ENCODE assay signal across 10 cellular contexts in genomic region chr16:31113420-31114124, GRCh38. TPM values are rescaled to one million over a fixed set of nuclear protein-coding genes. Genes with fewer than 3 reads are reported as not detected.
A peak's percentile ranks its signal among the peaks of the same experiment; 100 is the strongest.
DNase-seq lines count a peak whose midpoint lies in the region; ATAC-seq, FAIRE-seq and TF ChIP-seq lines count a peak whose summit lies in the region.
"Had no signal": no experiment of that assay in that cellular context is flagged by ENCODE, and none has a peak within 500 bp of the region (broad histone marks: within the 10 kb centered on the region; RNA-seq: fewer than 3 reads in every experiment).

No MANE protein-coding gene starts in this region.

- DNase-seq in HT-29 (ENCODE audit: low spot score) (peak; percentile 26), GM12878 (ENCODE audit: low read depth, low spot score) (no peak), HuH-7.5 (ENCODE audit: low spot score) (no peak), NCI-H187 treated with DMSO at 0.1 percent for 48 hours (lab: John Stamatoyannopoulos, UW) (no peak)
- DNase-seq: SJCRH30 had no signal

- peaks cover 52 to 89% (median 70%) of the 10 kb centered on the region in 10 experiments for H3K4me1 ChIP-seq in BLaER1 treated with 17β-estradiol and CSF1 and Interleukin-3, amounts not matched to agents 10 nM and 100 nM
- H3K4me1 ChIP-seq in GM12878 (ENCODE audit: control insufficient read depth, insufficient read depth, low read length) (peaks cover 9% of the 10 kb centered on the region), mucosa of rectum (ENCODE audit: control insufficient read depth in 2 of 2, insufficient read depth in 2 of 2, low read length in 2 of 2) (peaks cover 20 to 26% of the 10 kb centered on the region in 2 donors)

- no peaks in the 10 kb centered on the region for H3K9me3 ChIP-seq in BLaER1 treated with 17β-estradiol and CSF1 and Interleukin-3, amounts not matched to agents 10 nM and 100 nM (replicated peaks in 1 of 11)
- H3K9me3 ChIP-seq in GM12878 (replicated peaks; ENCODE audit: control insufficient read depth, insufficient read depth, low read length) (no peaks in the 10 kb centered on the region), mucosa of rectum (ENCODE audit: control insufficient read depth in 2 of 2, low read length in 2 of 2) (no peaks in the 10 kb centered on the region)
- H3K9me3 ChIP-seq: SJCRH30 had no signal

- TF ChIP-seq POLR2A in GM12878 (IDR thresholded peaks at IDR 0.05; ENCODE audit: low read depth, low read length), result no peak

- no peak for TF ChIP-seq EP300 in GM12878 (IDR thresholded peaks at IDR 0.05; ENCODE audit: borderline replicate concordance in 1 of 2, control insufficient read depth in 1 of 2, low read depth in 2 of 2, low read length in 2 of 2)

- H3K4me2 ChIP-seq in BLaER1 treated with 17β-estradiol and CSF1 and Interleukin-3, amounts not matched to agents 10 nM and 100 nM, result peak overlapping the region; percentile 64 to 96 (median 84)
- no peak overlapping the region for H3K4me2 ChIP-seq in GM12878 (ENCODE audit: control insufficient read depth, insufficient read depth)

- RAD21 ChIA-PET in GM12878 (lab: Charles Lee; ENCODE audit: unreplicated experiment), result no interaction called here

- TF ChIP-seq CTCF in GM12878 (IDR thresholded peaks at IDR 0.05 in 2 of 3, conservative IDR thresholded peaks at IDR 0.05 in 1 of 3; ENCODE audit: control insufficient read depth in 2 of 3, extremely low read depth in 1 of 3, insufficient read depth in 1 of 3, low read depth in 3 of 3, low read length in 3 of 3), result no peak

- ATAC-seq in GM12878 (peak; percentile 7; the same call in 2 of the 3 replicates), HG02938 (IDR thresholded peaks at IDR 0.05; ENCODE audit: unreplicated experiment) (no peak), GM18873 (IDR thresholded peaks at IDR 0.05; ENCODE audit: low FRiP score, unreplicated experiment) (no peak)

- intact Hi-C loops in GM12878 (cut with micrococcal nuclease; ENCODE audit: unreplicated experiment), result loop anchor here (10.0 kb wide), 1 partner anchor 761 kb away; the partner anchor contains the start of gene ZNF267

- no peak for FAIRE-seq in GM12878 (lab: Jason Lieb, UNC)

- POLR2A ChIA-PET in GM12878 (lab: Charles Lee), result interaction anchor here (0.5 to 0.6 kb wide), 2 partner anchors 43 to 67 kb away, joined by 3 to 5 read pairs; no protein-coding TSS in a partner anchor

- 50% methylated on average over 2 of the region's 2 CpGs for WGBS in GM12878 (ENCODE audit: insufficient coverage, insufficient replicate concordance, low lambda C conversion rate, missing lambda C conversion rate)

- no peak for TF ChIP-seq RAD21 in GM12878 (IDR thresholded peaks at IDR 0.05; ENCODE audit: insufficient read depth, low read depth, low read length)

- H3K36me3 ChIP-seq in BLaER1 treated with 17β-estradiol and CSF1 and Interleukin-3, amounts not matched to agents 10 nM and 100 nM, result peaks cover 35 to 41% (median 39%) of the 10 kb centered on the region in 11 experiments
- H3K36me3 ChIP-seq in GM12878 (ENCODE audit: control insufficient read depth in 2 of 2, insufficient read depth in 2 of 2, low read length in 1 of 2), result peaks cover 0 to 4% of the 10 kb centered on the region in 2 experiments; a peak in 3 of 4 replicates
- peaks cover 23 to 30% of the 10 kb centered on the region in 2 donors for H3K36me3 ChIP-seq in mucosa of rectum (ENCODE audit: control insufficient read depth in 2 of 2, insufficient read depth in 2 of 2, low read length in 2 of 2)

- SMC1A ChIA-PET in GM12878 (lab: Charles Lee; ENCODE audit: uncharacterized antibody, unreplicated experiment), result interaction anchor here (1.1 kb wide), 1 partner anchor 28 kb away, joined by 5 read pairs; no protein-coding TSS in a partner anchor

- CTCF ChIA-PET in GM12878 (lab: Yijun Ruan, JAX), result interaction anchor here (0.7 to 1.6 kb wide), 2 partner anchors 29 to 39 kb away, joined by 3 to 7 read pairs; partner anchors contain the start of genes ZNF646 and ZNF668

- no TSS peak for BruUV-seq in GM12878 (replicated peaks; lab: Mats Ljungman, UMichigan)

- H3K4me3 ChIP-seq in BLaER1 treated with 17β-estradiol and CSF1 and Interleukin-3, amounts not matched to agents 10 nM and 100 nM, result peak overlapping the region in 7 of 10 experiments; percentile 11 to 54 (median 31); a peak in 7 of 20 replicates
- H3K4me3 ChIP-seq in GM12878 (no peak overlapping the region), mucosa of rectum (ENCODE audit: low read length in 2 of 2) (peak overlapping the region in 1 of 2 donors; percentile 41)
- H3K4me3 ChIP-seq: SJCRH30 had no signal

- peaks cover 16% of the 10 kb centered on the region for H3K79me2 ChIP-seq in GM12878 (ENCODE audit: control insufficient read depth, insufficient read depth, low read length)

- peaks cover 0 to 7% (median 0%) of the 10 kb centered on the region in 11 experiments; a peak in 8 of 22 replicates for H4K20me1 ChIP-seq in BLaER1 treated with 17β-estradiol and CSF1 and Interleukin-3, amounts not matched to agents 10 nM and 100 nM
- H4K20me1 ChIP-seq in GM12878 (ENCODE audit: control insufficient read depth, insufficient read depth), result no peaks in the 10 kb centered on the region

- no peaks in the 10 kb centered on the region for H3K27me3 ChIP-seq in BLaER1 treated with 17β-estradiol and CSF1 and Interleukin-3, amounts not matched to agents 10 nM and 100 nM
- H3K27me3 ChIP-seq in GM12878 (replicated peaks in 1 of 2; ENCODE audit: control insufficient read depth in 2 of 2, insufficient read depth in 2 of 2, low read length in 1 of 2) (no peaks in the 10 kb centered on the region), mucosa of rectum (ENCODE audit: control insufficient read depth in 2 of 2, insufficient read depth in 2 of 2, low read length in 2 of 2) (no peaks in the 10 kb centered on the region)
- H3K27me3 ChIP-seq: SJCRH30 had no signal

- peak overlapping the region; percentile 43 to 80 (median 71); a peak in 21 of 22 replicates for H3K9ac ChIP-seq in BLaER1 treated with 17β-estradiol and CSF1 and Interleukin-3, amounts not matched to agents 10 nM and 100 nM
- no peak overlapping the region for H3K9ac ChIP-seq in GM12878 (ENCODE audit: control insufficient read depth, insufficient read depth, low read length)
- H3K9ac ChIP-seq in mucosa of rectum (ENCODE audit: low read depth in 1 of 2, low read length in 2 of 2), result no peak overlapping the region

- no peak overlapping the region for H2AFZ ChIP-seq in GM12878 (ENCODE audit: control insufficient read depth, low read depth, low read length)

- peak overlapping the region; percentile 46 to 92 (median 86) for H3K27ac ChIP-seq in BLaER1 treated with 17β-estradiol and CSF1 and Interleukin-3, amounts not matched to agents 10 nM and 100 nM
- no peak overlapping the region for H3K27ac ChIP-seq in GM12878 (ENCODE audit: control insufficient read depth, insufficient read depth)
- H3K27ac ChIP-seq in mucosa of rectum (ENCODE audit: low read depth in 2 of 2, low read length in 2 of 2), result peak overlapping the region; percentile 64 to 68
- H3K27ac ChIP-seq: SJCRH30 had no signal

- in situ Hi-C loops in GM12878 (cut with MboI), result loop anchor here (10.0 kb wide), 1 partner anchor 761 kb away; the partner anchor contains the start of gene ZNF267

RNA-seq across cellular contexts. Expression of gene KAT8, which starts 3.9 kb away (rescaled TPM):
- 50.1 and 55.7 TPM in 2 replicates for total RNA-seq in HT-29 (2014; rRNA removed; shearing (Covaris generic))
- total RNA-seq in GM12878 (2013; cell fraction: nucleolus; rRNA removed), result 60.4 and 65.7 TPM in 2 replicates
- 46.9 and 50.4 TPM in 2 replicates for total RNA-seq in GM12878 (2014; rRNA removed)
- total RNA-seq in GM12878 (2014; rRNA removed; fragmentation: Illumina TruSeq; extraction: Trizol), result 37.5 and 39.0 TPM in 2 replicates
- total RNA-seq in GM12878 (2021), result 44.3 and 46.5 TPM in 2 replicates
- 15.0 TPM for polyA plus RNA-seq in GM12878 (2011; ENCODE audit: low read depth)
- 41.8 and 45.9 TPM in 2 replicates for polyA plus RNA-seq in GM12878 (2011; rRNA removed)
- polyA plus RNA-seq in GM12878 (2011; cell fraction: cytosol; rRNA removed), result 39.7 and 49.2 TPM in 2 replicates
- polyA plus RNA-seq in GM12878 (2011; cell fraction: nucleus; rRNA removed), result 51.8 and 54.2 TPM in 2 replicates
- polyA plus RNA-seq in GM12878 (2012), result 25.7 and 28.4 TPM in 2 replicates
- 36.0 and 40.3 TPM in 2 replicates for polyA plus RNA-seq in GM12878 (2014; fragmentation: Illumina TruSeq; extraction: Trizol)
- 10 to 100 TPM in 1 of 2 experiments, 1 to 10 TPM in 1; 5.5 to 11.2 TPM for polyA plus RNA-seq in GM12878 (2014; fragmentation: Nextera tagmentation; extraction: Ambion mirVana)
- polyA plus RNA-seq in GM12878 (2014; rRNA removed), result 53.0 and 55.8 TPM in 2 replicates
- polyA plus RNA-seq in GM12878 (2016; fragmentation: Nextera tagmentation; extraction: Ambion mirVana), result 10 to 100 TPM; 21.7 to 25.6 TPM
- polyA minus RNA-seq in GM12878 (2011; rRNA and poly(A)+ RNA removed), result 32.2 and 36.6 TPM in 2 replicates
- 9.9 TPM in 2 replicates for polyA minus RNA-seq in GM12878 (2011; cell fraction: cytosol; rRNA and poly(A)+ RNA removed)
- 12.1 and 16.4 TPM in 2 replicates for polyA minus RNA-seq in GM12878 (2011; cell fraction: nucleus; rRNA and poly(A)+ RNA removed)

RNA-seq across cellular contexts. Expression of gene BCKDK, which starts 5.4 kb away (rescaled TPM):
- 53.2 and 56.3 TPM in 2 replicates for total RNA-seq in HT-29 (2014; rRNA removed; shearing (Covaris generic))
- total RNA-seq in GM12878 (2013; cell fraction: nucleolus; rRNA removed), result 31.7 and 37.4 TPM in 2 replicates
- total RNA-seq in GM12878 (2014; rRNA removed) (31.9 and 43.3 TPM in 2 replicates), GM12878 (2014; rRNA removed; fragmentation: Illumina TruSeq; extraction: Trizol) (10.6 and 11.6 TPM in 2 replicates), GM12878 (2021) (39.4 and 44.0 TPM in 2 replicates)
- 17.1 TPM for polyA plus RNA-seq in GM12878 (2011; ENCODE audit: low read depth)
- polyA plus RNA-seq in GM12878 (2011; rRNA removed) (7.7 and 22.3 TPM in 2 replicates), GM12878 (2014; fragmentation: Illumina TruSeq; extraction: Trizol) (14.7 and 20.5 TPM in 2 replicates), GM12878 (2014; fragmentation: Nextera tagmentation; extraction: Ambion mirVana) (1 to 10 TPM in 1 of 2 experiments, under 1 TPM in 1; 0.68 to 3.3 TPM), GM12878 (2014; rRNA removed) (45.5 and 48.6 TPM in 2 replicates), GM12878 (2016; fragmentation: Nextera tagmentation; extraction: Ambion mirVana) (10 to 100 TPM; 56.1 to 56.6 TPM)
- 26.9 and 29.7 TPM in 2 replicates for polyA plus RNA-seq in GM12878 (2011; cell fraction: cytosol; rRNA removed)
- 65.9 and 93.1 TPM in 2 replicates for polyA plus RNA-seq in GM12878 (2011; cell fraction: nucleus; rRNA removed)
- 31.5 and 50.7 TPM in 2 replicates for polyA plus RNA-seq in GM12878 (2012)
- 18.5 and 25.0 TPM in 2 replicates for polyA minus RNA-seq in GM12878 (2011; rRNA and poly(A)+ RNA removed)
- polyA minus RNA-seq in GM12878 (2011; cell fraction: cytosol; rRNA and poly(A)+ RNA removed), result 13.7 and 15.5 TPM in 2 replicates
- 29.9 and 35.6 TPM in 2 replicates for polyA minus RNA-seq in GM12878 (2011; cell fraction: nucleus; rRNA and poly(A)+ RNA removed)

RNA-seq across cellular contexts. Expression of gene VKORC1, which starts 19.0 kb away (rescaled TPM):
- 72.3 and 74.4 TPM in 2 replicates for total RNA-seq in HT-29 (2014; rRNA removed; shearing (Covaris generic))
- 70.1 and 71.4 TPM in 2 replicates for total RNA-seq in GM12878 (2013; cell fraction: nucleolus; rRNA removed)
- total RNA-seq in GM12878 (2014; rRNA removed), result 60.5 and 62.5 TPM in 2 replicates
- total RNA-seq in GM12878 (2014; rRNA removed; fragmentation: Illumina TruSeq; extraction: Trizol), result 26.3 and 28.5 TPM in 2 replicates
- 52.9 and 55.8 TPM in 2 replicates for total RNA-seq in GM12878 (2021)
- 76.2 TPM for polyA plus RNA-seq in GM12878 (2011; ENCODE audit: low read depth)
- 96.0 and 140 TPM in 2 replicates for polyA plus RNA-seq in GM12878 (2011; rRNA removed)
- 267 and 310 TPM in 2 replicates for polyA plus RNA-seq in GM12878 (2011; cell fraction: cytosol; rRNA removed)
- 118 and 172 TPM in 2 replicates for polyA plus RNA-seq in GM12878 (2011; cell fraction: nucleus; rRNA removed)
- 102 and 110 TPM in 2 replicates for polyA plus RNA-seq in GM12878 (2012)
- 43.6 and 44.6 TPM in 2 replicates for polyA plus RNA-seq in GM12878 (2014; fragmentation: Illumina TruSeq; extraction: Trizol)
- polyA plus RNA-seq in GM12878 (2014; fragmentation: Nextera tagmentation; extraction: Ambion mirVana), result 10 to 100 TPM; 19.8 to 39.0 TPM
- 97.2 and 99.6 TPM in 2 replicates for polyA plus RNA-seq in GM12878 (2014; rRNA removed)
- 10 to 100 TPM; 72.6 to 86.6 TPM for polyA plus RNA-seq in GM12878 (2016; fragmentation: Nextera tagmentation; extraction: Ambion mirVana)
- polyA minus RNA-seq in GM12878 (2011; rRNA and poly(A)+ RNA removed), result 165 and 188 TPM in 2 replicates
- polyA minus RNA-seq in GM12878 (2011; cell fraction: cytosol; rRNA and poly(A)+ RNA removed), result 36.4 and 40.9 TPM in 2 replicates
- 29.7 and 47.3 TPM in 2 replicates for polyA minus RNA-seq in GM12878 (2011; cell fraction: nucleus; rRNA and poly(A)+ RNA removed)

RNA-seq across cellular contexts. Expression of gene PRSS8, which starts 22.0 kb away (rescaled TPM):
- total RNA-seq in HT-29 (2014; rRNA removed; shearing (Covaris generic)), result 116 and 128 TPM in 2 replicates
- not detected in 2 replicates for total RNA-seq in GM12878 (2013; cell fraction: nucleolus; rRNA removed)
- total RNA-seq in GM12878 (2014; rRNA removed), result not detected in 2 replicates
- total RNA-seq in GM12878 (2014; rRNA removed; fragmentation: Illumina TruSeq; extraction: Trizol), result not detected in 2 replicates
- 0.16 and 0.33 TPM in 2 replicates for total RNA-seq in GM12878 (2021)
- not detected for polyA plus RNA-seq in GM12878 (2011; ENCODE audit: low read depth)
- polyA plus RNA-seq in GM12878 (2011; rRNA removed), result not detected in 2 replicates
- polyA plus RNA-seq in GM12878 (2011; cell fraction: cytosol; rRNA removed), result 0.06 TPM in 1 of 2 replicates, not detected in the other
- not detected in 2 replicates for polyA plus RNA-seq in GM12878 (2011; cell fraction: nucleus; rRNA removed)
- polyA plus RNA-seq in GM12878 (2012), result not detected in 2 replicates
- polyA plus RNA-seq in GM12878 (2014; fragmentation: Illumina TruSeq; extraction: Trizol), result not detected in 2 replicates
- not detected for polyA plus RNA-seq in GM12878 (2014; fragmentation: Nextera tagmentation; extraction: Ambion mirVana)
- 0.58 TPM in 1 of 2 replicates, not detected in the other for polyA plus RNA-seq in GM12878 (2014; rRNA removed)
- not detected for polyA plus RNA-seq in GM12878 (2016; fragmentation: Nextera tagmentation; extraction: Ambion mirVana)
- polyA minus RNA-seq in GM12878 (2011; rRNA and poly(A)+ RNA removed), result 0.10 TPM in 1 of 2 replicates, not detected in the other
- polyA minus RNA-seq in GM12878 (2011; cell fraction: cytosol; rRNA and poly(A)+ RNA removed), result not detected in 2 replicates
- polyA minus RNA-seq in GM12878 (2011; cell fraction: nucleus; rRNA and poly(A)+ RNA removed), result not detected in 2 replicates
- total RNA-seq: SJCRH30, temporal lobe had no signal

RNA-seq across cellular contexts. Expression of gene PRSS53, which starts 24.8 kb away (rescaled TPM):
- 1.3 and 3.7 TPM in 2 replicates for total RNA-seq in HT-29 (2014; rRNA removed; shearing (Covaris generic))
- total RNA-seq in GM12878 (2013; cell fraction: nucleolus; rRNA removed), result 26.7 and 30.7 TPM in 2 replicates
- 0.87 and 1.1 TPM in 2 replicates for total RNA-seq in GM12878 (2014; rRNA removed)
- total RNA-seq in GM12878 (2014; rRNA removed; fragmentation: Illumina TruSeq; extraction: Trizol), result 0.41 and 0.63 TPM in 2 replicates
- total RNA-seq in GM12878 (2021), result 2.6 and 3.2 TPM in 2 replicates
- 1.5 TPM for polyA plus RNA-seq in GM12878 (2011; ENCODE audit: low read depth)
- polyA plus RNA-seq in GM12878 (2011; rRNA removed), result 0.81 and 1.7 TPM in 2 replicates
- 1.5 and 1.8 TPM in 2 replicates for polyA plus RNA-seq in GM12878 (2011; cell fraction: cytosol; rRNA removed)
- polyA plus RNA-seq in GM12878 (2011; cell fraction: nucleus; rRNA removed), result 42.5 and 50.3 TPM in 2 replicates
- polyA plus RNA-seq in GM12878 (2012), result 3.1 and 3.5 TPM in 2 replicates
- polyA plus RNA-seq in GM12878 (2014; fragmentation: Illumina TruSeq; extraction: Trizol), result 0.22 and 0.51 TPM in 2 replicates
- polyA plus RNA-seq in GM12878 (2014; fragmentation: Nextera tagmentation; extraction: Ambion mirVana), result not detected
- polyA plus RNA-seq in GM12878 (2014; rRNA removed), result 3.0 and 3.4 TPM in 2 replicates
- under 1 TPM; 0.35 to 0.40 TPM for polyA plus RNA-seq in GM12878 (2016; fragmentation: Nextera tagmentation; extraction: Ambion mirVana)
- 1.1 and 3.6 TPM in 2 replicates for polyA minus RNA-seq in GM12878 (2011; rRNA and poly(A)+ RNA removed)
- polyA minus RNA-seq in GM12878 (2011; cell fraction: cytosol; rRNA and poly(A)+ RNA removed), result 0.27 and 0.52 TPM in 2 replicates
- polyA minus RNA-seq in GM12878 (2011; cell fraction: nucleus; rRNA and poly(A)+ RNA removed), result 7.5 and 11.3 TPM in 2 replicates

Comparison
In these comparisons a context has a peak if more than half of its experiments do, and no peak if none do; other contexts are left out.
1. H3K9ac ChIP-seq: peak in BLaER1 treated with 17β-estradiol and CSF1 and Interleukin-3, amounts not matched to agents 10 nM and 100 nM (11 of 11); none in GM12878 (single experiment) and mucosa of rectum (0 of 2).